Comparison of ENCODE assay signal across 18 cellular contexts in the genomic region with DNA sequence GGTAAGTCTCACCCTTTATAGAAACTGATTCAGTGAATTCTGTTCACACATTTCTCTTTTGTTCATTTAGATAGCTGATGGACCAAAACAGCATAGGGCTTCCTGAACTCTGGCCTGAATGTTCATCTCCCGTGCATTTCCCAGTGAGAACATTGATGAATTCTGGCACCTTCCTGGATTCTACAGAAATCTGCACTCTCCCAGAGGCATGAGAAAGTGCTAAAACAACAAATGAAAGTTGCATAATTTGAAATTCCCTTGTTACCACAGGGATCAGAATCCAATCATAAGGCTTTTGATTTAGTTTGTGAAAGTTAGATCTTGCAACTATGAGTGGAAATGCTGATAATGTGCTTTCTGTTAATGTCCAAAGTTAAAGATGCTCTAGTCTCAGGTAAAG. TPM values are rescaled to one million over a fixed set of nuclear protein-coding genes. Genes with fewer than 3 reads are reported as not detected.
"Had no signal": no experiment of that assay in that cellular context is flagged by ENCODE, and none has a peak within 500 bp of the region (broad histone marks: within the 10 kb centered on the region; RNA-seq: fewer than 3 reads in every experiment).

No MANE protein-coding gene starts in this region.

- H3K9me3 ChIP-seq: prostate gland, thoracic aorta, transverse colon had no signal

- DNase-seq: caudate nucleus; effector CD4-positive, alpha-beta T cell; endodermal cell; foreskin keratinocyte; retina; stimulated activated naive CD4-positive, alpha-beta T cell; stomach; substantia nigra; transverse colon had no signal

- H3K4me1 ChIP-seq: foreskin keratinocyte, neural progenitor cell, parathyroid adenoma, prostate gland, stomach had no signal

- H3K4me3 ChIP-seq: coronary artery, neural progenitor cell, prostate gland, skin epidermis, stomach, thoracic aorta, transverse colon had no signal

- H3K36me3 ChIP-seq: neural progenitor cell, prostate gland, stomach, thoracic aorta, transverse colon had no signal

- ATAC-seq: foreskin keratinocyte; left lobe of liver; natural killer cell treated with Interleukin-12 subunit alpha and Interleukin-12 subunit beta and Interleukin-15 and Interleukin-18, amount 100 ng/mL, for 72 hours; sciatic nerve had no signal

RNA-seq across cellular contexts. Expression of gene SCIN, which starts 29.7 kb away (rescaled TPM):
- total RNA-seq: natural killer cell treated with Interleukin-12 subunit alpha and Interleukin-12 subunit beta and Interleukin-15 and Interleukin-18, amount 100 ng/mL, for 72 hours had no signal
- polyA plus RNA-seq: foreskin keratinocyte had no signal
